Comparison of ENCODE assay signal across 12 cellular contexts in the genomic region with DNA sequence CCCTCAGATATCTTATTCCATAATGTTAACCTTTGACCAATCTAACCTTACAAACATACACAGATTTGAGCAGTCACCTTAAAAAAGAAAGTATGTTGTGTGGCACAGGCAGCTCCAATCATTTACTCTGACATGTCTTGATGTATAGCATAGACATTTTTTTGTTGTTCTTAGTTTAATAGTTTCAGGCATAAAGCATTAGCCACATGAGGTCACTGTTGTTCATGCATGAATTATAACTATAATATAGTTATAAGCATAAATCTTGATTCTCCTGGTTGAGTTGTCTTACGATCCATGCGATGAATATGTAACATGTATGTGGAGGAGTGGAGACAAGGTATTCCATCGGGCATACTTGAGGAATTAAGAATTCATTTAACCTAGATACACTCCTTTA. TPM values are rescaled to one million over a fixed set of nuclear protein-coding genes. Genes with fewer than 3 reads are reported as not detected.
DNase-seq lines count a peak whose midpoint lies in the region; TF ChIP-seq lines count a peak whose summit lies in the region.
"Had no signal": no experiment of that assay in that cellular context is flagged by ENCODE, and none has a peak within 500 bp of the region (broad histone marks: within the 10 kb centered on the region; RNA-seq: fewer than 3 reads in every experiment).

No MANE protein-coding gene starts in this region.

- H3K9ac ChIP-seq in Loucy (ENCODE audit: low read depth, low read length, poor library complexity, severe bottlenecking): no peak overlapping the region

- intact Hi-C loops in thyroid gland (cut with DNase I): no loop called here

- H3K79me2 ChIP-seq in Loucy (ENCODE audit: insufficient read depth, low read length): no peaks in the 10 kb centered on the region

- DNase-seq in GM10266 (ENCODE audit: extremely low spot score) (no peak), SHP77 treated with DMSO at 0.1 percent for 48 hours (lab: John Stamatoyannopoulos, UW) (peak; percentile 34), iris pigment epithelial cell (ENCODE audit: low read depth) (peak; percentile 31), thyroid gland (no peak), T-helper 9 cell (no peak), NCI-H82 treated with DMSO at 0.1 percent for 48 hours (lab: John Stamatoyannopoulos, UW; ENCODE audit: unreplicated experiment) (no peak)
- DNase-seq in activated CD4-positive, alpha-beta T cell treated with anti-CD3 and anti-CD28 coated beads, Interleukin-2, amount 50 U/mL, for 48 hours: no peak
- DNase-seq: activated T-cell treated with anti-CD3 and anti-CD28 coated beads, Interleukin-2, amount 50 U/mL, for 24 hours; effector memory CD8-positive, alpha-beta T cell; stomach had no signal

- no peak for TF ChIP-seq POLR2A in thyroid gland (IDR thresholded peaks at IDR 0.05)

- no peak overlapping the region for H2AFZ ChIP-seq in Loucy (ENCODE audit: low read length)

- WGBS in thyroid gland, 2 donors: 68 to 72% methylated on average over 3 of the region's 3 CpGs

- H3K9me2 ChIP-seq in Loucy (replicated peaks; ENCODE audit: low read depth, low read length): no peaks in the 10 kb centered on the region

- TF ChIP-seq CTCF in GM10266 (IDR thresholded peaks at IDR 0.05; ENCODE audit: control insufficient read depth, insufficient read depth, low read depth, missing control alignments) (peak; percentile 25), Loucy (conservative IDR thresholded peaks at IDR 0.05; ENCODE audit: low read length) (peak; percentile 73), thyroid gland (IDR thresholded peaks at IDR 0.05) (no peak)

- no peak overlapping the region for H3K4me2 ChIP-seq in Loucy (ENCODE audit: low read depth, low read length, poor library complexity, severe bottlenecking)

- H3K4me3 ChIP-seq in Loucy (ENCODE audit: low read length, poor library complexity, severe bottlenecking) (no peak overlapping the region), thyroid gland (replicated peaks in 1 of 3) (no peak overlapping the region)
- H3K4me3 ChIP-seq: skin epidermis, stomach had no signal

- H3K36me3 ChIP-seq in Loucy (ENCODE audit: insufficient read depth, low read length) (no peaks in the 10 kb centered on the region), thyroid gland (no peaks in the 10 kb centered on the region)
- H3K36me3 ChIP-seq: stomach had no signal

- no peak overlapping the region for H3K27ac ChIP-seq in thyroid gland
- H3K27ac ChIP-seq: skin epidermis, stomach had no signal

- H3K4me1 ChIP-seq in Loucy (ENCODE audit: insufficient read depth, low read length, poor library complexity, severe bottlenecking) (no peaks in the 10 kb centered on the region), thyroid gland (no peaks in the 10 kb centered on the region)
- H3K4me1 ChIP-seq: stomach had no signal

- no peaks in the 10 kb centered on the region for H3K9me3 ChIP-seq in Loucy (ENCODE audit: insufficient read depth, low read depth, low read length)
- H3K9me3 ChIP-seq in thyroid gland: no peaks in the 10 kb centered on the region
- H3K9me3 ChIP-seq: stomach had no signal

- no peaks in the 10 kb centered on the region for H4K20me1 ChIP-seq in Loucy (ENCODE audit: insufficient read depth, low read length, poor library complexity, severe bottlenecking)

- H3K27me3 ChIP-seq in Loucy (ENCODE audit: insufficient read depth, low read length, poor library complexity, severe bottlenecking): no peaks in the 10 kb centered on the region
- H3K27me3 ChIP-seq in thyroid gland: no peaks in the 10 kb centered on the region
- H3K27me3 ChIP-seq: stomach had no signal

- no peaks in the 10 kb centered on the region for H3F3A ChIP-seq in Loucy (ENCODE audit: low read depth)

RNA-seq across cellular contexts. Expression of a gene that starts 26.1 kb away (rescaled TPM):
- total RNA-seq in thyroid gland: 1 to 10 TPM in 1 of 4 donors, under 1 TPM in 2, not detected in 1; 0.11 to 1.0 (median 0.94) TPM

Comparison
In these comparisons a context has a peak if more than half of its experiments do, and no peak if none do; other contexts are left out.
1. DNase-seq: peak in SHP77 treated with DMSO at 0.1 percent for 48 hours (single experiment) and iris pigment epithelial cell (single experiment); none in GM10266 (single experiment), thyroid gland (0 of 2), T-helper 9 cell (single experiment), NCI-H82 treated with DMSO at 0.1 percent for 48 hours (single experiment) and activated CD4-positive, alpha-beta T cell treated with anti-CD3 and anti-CD28 coated beads, Interleukin-2, amount 50 U/mL, for 48 hours (0 of 2).
2. CTCF ChIP-seq: peak in GM10266 (single experiment) and Loucy (single experiment); none in thyroid gland (0 of 6).